Comparison of ENCODE assay signal across 12 cellular contexts in genomic region chr17:28926786-28927185, GRCh38. TPM values are rescaled to one million over a fixed set of nuclear protein-coding genes. Genes with fewer than 3 reads are reported as not detected.
DNase-seq lines count a peak whose midpoint lies in the region; ATAC-seq lines count a peak whose summit lies in the region.
"Had no signal": no experiment of that assay in that cellular context is flagged by ENCODE, and none has a peak within 500 bp of the region (broad histone marks: within the 10 kb centered on the region; RNA-seq: fewer than 3 reads in every experiment).

No MANE protein-coding gene starts in this region.

- CTCF ChIA-PET in activated CD4-positive, alpha-beta T cell treated with anti-CD3 and anti-CD28 coated beads, Interleukin-2, amount 10 ng/mL, durations not matched to agents 7 days and 5 days (lab: Charles Lee) = interaction anchor here (0.6 to 3.4 kb wide), 9 partner anchors 9 to 199 kb away, joined by 3 to 23 read pairs (median 4); partner anchors contain the start of gene NEK8

- DNase-seq in activated CD4-positive, alpha-beta T cell treated with anti-CD3 and anti-CD28 coated beads, Interleukin-2, amount 10 ng/mL, durations not matched to agents 7 days and 5 days = no peak
- DNase-seq in activated CD4-positive, alpha-beta T cell treated with anti-CD3 and anti-CD28 coated beads, Interleukin-2, amount 50 U/mL, for 1 hour = no peak
- DNase-seq in activated T-helper 2 cell treated with anti-CD3 and anti-CD28 coated beads, Interferon-gamma antibody, Interleukin-2, Interleukin-4, amounts not matched to agents 10 μg/mL and 5 μg/mL and 100 μg/mL, durations not matched to agents 14 hours and 24 hours and 36 hours (ENCODE audit: low spot score) = no peak
- DNase-seq in islet precursor cell = peak; percentile 71
- DNase-seq in stimulated activated naive B cell treated with anti-CD40 and anti-IgM and Interleukin-4, amounts not matched to agents 10 μg/mL and 1 μg/mL and 100 μg/mL, for 72 hours = no peak
- no peak for DNase-seq in cerebellar cortex (ENCODE audit: low spot score)
- no peak for DNase-seq in DMS153 treated with DMSO at 0.1 percent for 48 hours (lab: John Stamatoyannopoulos, UW; ENCODE audit: unreplicated experiment)
- DNase-seq: ACHN, NCI-H1417 treated with DMSO at 0.1 percent for 48 hours, thyroid gland, WERI-Rb-1 had no signal

- POLR2A ChIA-PET in activated CD4-positive, alpha-beta T cell treated with anti-CD3 and anti-CD28 coated beads, Interleukin-2, amount 10 ng/mL, durations not matched to agents 7 days and 5 days (lab: Charles Lee) = no interaction called here

- H3K9me3 Mint-ChIP-seq in activated CD4-positive, alpha-beta T cell treated with anti-CD3 and anti-CD28 coated beads, Interleukin-2, amount 10 ng/mL, durations not matched to agents 7 days and 5 days = peaks cover 9% of the 10 kb centered on the region
- H3K9me3 Mint-ChIP-seq in activated T-helper 2 cell treated with anti-CD3 and anti-CD28 coated beads, Interferon-gamma antibody, Interleukin-2, Interleukin-4, amounts not matched to agents 10 μg/mL and 5 μg/mL and 100 μg/mL, durations not matched to agents 14 hours and 24 hours and 36 hours = peaks cover 14% of the 10 kb centered on the region
- H3K9me3 Mint-ChIP-seq in stimulated activated naive B cell treated with anti-CD40 and anti-IgM and Interleukin-4, amounts not matched to agents 10 μg/mL and 1 μg/mL and 100 μg/mL, for 72 hours = peaks cover 0 to 2% of the 10 kb centered on the region in 2 donors

- H3K4me1 Mint-ChIP-seq in activated CD4-positive, alpha-beta T cell treated with anti-CD3 and anti-CD28 coated beads, Interleukin-2, amount 10 ng/mL, durations not matched to agents 7 days and 5 days = peaks cover 63% of the 10 kb centered on the region
- peaks cover 49% of the 10 kb centered on the region for H3K4me1 Mint-ChIP-seq in activated T-helper 2 cell treated with anti-CD3 and anti-CD28 coated beads, Interferon-gamma antibody, Interleukin-2, Interleukin-4, amounts not matched to agents 10 μg/mL and 5 μg/mL and 100 μg/mL, durations not matched to agents 14 hours and 24 hours and 36 hours (ENCODE audit: low read depth)
- peaks cover 38 to 46% of the 10 kb centered on the region in 2 donors for H3K4me1 Mint-ChIP-seq in stimulated activated naive B cell treated with anti-CD40 and anti-IgM and Interleukin-4, amounts not matched to agents 10 μg/mL and 1 μg/mL and 100 μg/mL, for 72 hours

- H3K4me3 Mint-ChIP-seq in activated CD4-positive, alpha-beta T cell treated with anti-CD3 and anti-CD28 coated beads, Interleukin-2, amount 10 ng/mL, durations not matched to agents 7 days and 5 days = no peak overlapping the region
- no peak overlapping the region for H3K4me3 Mint-ChIP-seq in activated T-helper 2 cell treated with anti-CD3 and anti-CD28 coated beads, Interferon-gamma antibody, Interleukin-2, Interleukin-4, amounts not matched to agents 10 μg/mL and 5 μg/mL and 100 μg/mL, durations not matched to agents 14 hours and 24 hours and 36 hours (ENCODE audit: low read depth)
- H3K4me3 Mint-ChIP-seq in stimulated activated naive B cell treated with anti-CD40 and anti-IgM and Interleukin-4, amounts not matched to agents 10 μg/mL and 1 μg/mL and 100 μg/mL, for 72 hours = no peak overlapping the region

- no peak for ATAC-seq in stimulated activated naive B cell treated with anti-CD40 and anti-IgM and Interleukin-4, amounts not matched to agents 10 μg/mL and 1 μg/mL and 100 μg/mL, for 72 hours (replicated peaks)
- no peak for ATAC-seq in GM19035 (IDR thresholded peaks at IDR 0.05; ENCODE audit: unreplicated experiment)

- intact Hi-C loops in activated T-helper 2 cell treated with anti-CD3 and anti-CD28 coated beads, Interferon-gamma antibody, Interleukin-2, Interleukin-4, amounts not matched to agents 10 μg/mL and 5 μg/mL and 100 μg/mL, durations not matched to agents 14 hours and 24 hours and 36 hours (cut with micrococcal nuclease) = loop anchor here (1.0 to 5.0 kb wide), 3 partner anchors 20 to 34 kb away; partner anchors contain the start of gene DHRS13

- H3K36me3 Mint-ChIP-seq in activated CD4-positive, alpha-beta T cell treated with anti-CD3 and anti-CD28 coated beads, Interleukin-2, amount 10 ng/mL, durations not matched to agents 7 days and 5 days (ENCODE audit: low read depth) = peaks cover 72% of the 10 kb centered on the region
- H3K36me3 Mint-ChIP-seq in activated T-helper 2 cell treated with anti-CD3 and anti-CD28 coated beads, Interferon-gamma antibody, Interleukin-2, Interleukin-4, amounts not matched to agents 10 μg/mL and 5 μg/mL and 100 μg/mL, durations not matched to agents 14 hours and 24 hours and 36 hours (ENCODE audit: low read depth) = peaks cover 80% of the 10 kb centered on the region
- peaks cover 46 to 77% of the 10 kb centered on the region in 2 donors for H3K36me3 Mint-ChIP-seq in stimulated activated naive B cell treated with anti-CD40 and anti-IgM and Interleukin-4, amounts not matched to agents 10 μg/mL and 1 μg/mL and 100 μg/mL, for 72 hours

- H3K27ac Mint-ChIP-seq in activated CD4-positive, alpha-beta T cell treated with anti-CD3 and anti-CD28 coated beads, Interleukin-2, amount 10 ng/mL, durations not matched to agents 7 days and 5 days = peak overlapping the region; percentile 92
- H3K27ac Mint-ChIP-seq in activated T-helper 2 cell treated with anti-CD3 and anti-CD28 coated beads, Interferon-gamma antibody, Interleukin-2, Interleukin-4, amounts not matched to agents 10 μg/mL and 5 μg/mL and 100 μg/mL, durations not matched to agents 14 hours and 24 hours and 36 hours = peak overlapping the region; percentile 73
- peak overlapping the region; percentile 3 for H3K27ac Mint-ChIP-seq in stimulated activated naive B cell treated with anti-CD40 and anti-IgM and Interleukin-4, amounts not matched to agents 10 μg/mL and 1 μg/mL and 100 μg/mL, for 72 hours

- no peaks in the 10 kb centered on the region for H3K27me3 Mint-ChIP-seq in activated CD4-positive, alpha-beta T cell treated with anti-CD3 and anti-CD28 coated beads, Interleukin-2, amount 10 ng/mL, durations not matched to agents 7 days and 5 days
- H3K27me3 Mint-ChIP-seq in activated T-helper 2 cell treated with anti-CD3 and anti-CD28 coated beads, Interferon-gamma antibody, Interleukin-2, Interleukin-4, amounts not matched to agents 10 μg/mL and 5 μg/mL and 100 μg/mL, durations not matched to agents 14 hours and 24 hours and 36 hours (ENCODE audit: low read depth) = no peaks in the 10 kb centered on the region
- H3K27me3 Mint-ChIP-seq in stimulated activated naive B cell treated with anti-CD40 and anti-IgM and Interleukin-4, amounts not matched to agents 10 μg/mL and 1 μg/mL and 100 μg/mL, for 72 hours = no peaks in the 10 kb centered on the region

RNA-seq across cellular contexts. Expression of gene DHRS13, which starts 23.9 kb away (rescaled TPM):
- 10 to 100 TPM; 26.8 to 27.8 TPM for total RNA-seq in activated CD4-positive, alpha-beta T cell treated with anti-CD3 and anti-CD28 coated beads, Interleukin-2, amount 10 ng/mL, durations not matched to agents 7 days and 5 days
- 30.6 and 32.9 TPM in 2 replicates for total RNA-seq in activated T-helper 2 cell treated with anti-CD3 and anti-CD28 coated beads, Interferon-gamma antibody, Interleukin-2, Interleukin-4, amounts not matched to agents 10 μg/mL and 5 μg/mL and 100 μg/mL, durations not matched to agents 14 hours and 24 hours and 36 hours

RNA-seq across cellular contexts. Expression of gene PHF12, which starts 24.5 kb away (rescaled TPM):
- total RNA-seq in activated CD4-positive, alpha-beta T cell treated with anti-CD3 and anti-CD28 coated beads, Interleukin-2, amount 10 ng/mL, durations not matched to agents 7 days and 5 days = 10 to 100 TPM; 72.3 to 78.1 TPM
- 59.5 and 62.1 TPM in 2 replicates for total RNA-seq in activated T-helper 2 cell treated with anti-CD3 and anti-CD28 coated beads, Interferon-gamma antibody, Interleukin-2, Interleukin-4, amounts not matched to agents 10 μg/mL and 5 μg/mL and 100 μg/mL, durations not matched to agents 14 hours and 24 hours and 36 hours

RNA-seq across cellular contexts. Expression of gene FLOT2, which starts 29.3 kb away (rescaled TPM):
- total RNA-seq in activated CD4-positive, alpha-beta T cell treated with anti-CD3 and anti-CD28 coated beads, Interleukin-2, amount 10 ng/mL, durations not matched to agents 7 days and 5 days = 100 to 1,000 TPM; 200 to 212 TPM
- total RNA-seq in activated T-helper 2 cell treated with anti-CD3 and anti-CD28 coated beads, Interferon-gamma antibody, Interleukin-2, Interleukin-4, amounts not matched to agents 10 μg/mL and 5 μg/mL and 100 μg/mL, durations not matched to agents 14 hours and 24 hours and 36 hours = 136 and 143 TPM in 2 replicates

Comparison
In these comparisons a context has a peak if more than half of its experiments do, and no peak if none do; other contexts are left out.
1. H3K27ac Mint-ChIP-seq: peak in every context shown above with its lines; median percentile 92 in activated CD4-positive, alpha-beta T cell treated with anti-CD3 and anti-CD28 coated beads, Interleukin-2, amount 10 ng/mL, durations not matched to agents 7 days and 5 days; 73 in activated T-helper 2 cell treated with anti-CD3 and anti-CD28 coated beads, Interferon-gamma antibody, Interleukin-2, Interleukin-4, amounts not matched to agents 10 μg/mL and 5 μg/mL and 100 μg/mL, durations not matched to agents 14 hours and 24 hours and 36 hours; 3 in stimulated activated naive B cell treated with anti-CD40 and anti-IgM and Interleukin-4, amounts not matched to agents 10 μg/mL and 1 μg/mL and 100 μg/mL, for 72 hours.